Comparison of ENCODE assay signal across 22 cellular contexts in the genomic region with DNA sequence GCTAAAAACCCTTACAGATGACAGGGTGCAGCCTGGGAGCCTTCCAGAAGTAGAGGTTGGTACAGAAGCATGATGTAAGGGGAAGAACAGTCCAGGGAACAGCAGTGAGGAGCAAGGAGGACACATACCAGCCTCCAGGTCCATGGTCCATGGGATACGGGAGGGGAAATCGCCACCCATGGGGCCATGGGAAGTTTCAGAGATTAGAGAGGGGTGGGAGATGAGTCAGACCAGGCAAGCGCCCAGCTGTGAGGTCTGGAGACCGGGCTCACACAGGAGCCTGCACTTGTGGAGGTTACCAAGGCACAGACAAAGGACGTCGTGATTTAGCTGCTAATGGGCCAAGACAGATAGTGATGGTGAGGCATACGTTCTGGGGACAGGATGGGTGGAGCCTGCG. TPM values are rescaled to one million over a fixed set of nuclear protein-coding genes. Genes with fewer than 3 reads are reported as not detected.
DNase-seq lines count a peak whose midpoint lies in the region; ATAC-seq, FAIRE-seq and TF ChIP-seq lines count a peak whose summit lies in the region.
"Had no signal": no experiment of that assay in that cellular context is flagged by ENCODE, and none has a peak within 500 bp of the region (broad histone marks: within the 10 kb centered on the region; RNA-seq: fewer than 3 reads in every experiment).

No MANE protein-coding gene starts in this region.

- H3K9me3 ChIP-seq in K562 (replicated peaks; ENCODE audit: control insufficient read depth, insufficient read depth, low read depth, low read length), result no peaks in the 10 kb centered on the region

- intact Hi-C loops in K562 (cut with micrococcal nuclease), result no loop called here

- no peak overlapping the region for H3K9ac ChIP-seq in K562 (ENCODE audit: insufficient read depth in 1 of 2, low read depth in 2 of 2, low read length in 2 of 2)
- H3K9ac ChIP-seq: KMS-11 had no signal

- H3K4me3 ChIP-seq in ACC112 (ENCODE audit: low read depth, low read length) (no peak overlapping the region), K562 (no peak overlapping the region)

- CTCF ChIA-PET in K562 (lab: Yijun Ruan, JAX; ENCODE audit: low intra/inter-chr PET ratio), result no interaction called here

- in situ Hi-C loops in K562 (cut with MboI), result no loop called here

- TF ChIP-seq RAD21 in K562 (CRISPR knock-in tag; conservative IDR thresholded peaks at IDR 0.05 in 1 of 2, IDR thresholded peaks at IDR 0.05 in 1 of 2), result no peak

- H3K4me1 ChIP-seq in ACC112 (ENCODE audit: control insufficient read depth, insufficient read depth, low read length, unreplicated experiment) (peaks cover 38% of the 10 kb centered on the region), K562 (replicated peaks in 1 of 2; ENCODE audit: control insufficient read depth in 2 of 2, insufficient read depth in 2 of 2, low read length in 2 of 2) (peaks cover 0 to 22% of the 10 kb centered on the region in 2 experiments; a peak in 2 of 5 replicates)

- peaks cover 17% of the 10 kb centered on the region for H3K27me3 Mint-ChIP-seq in HFFc6 (ENCODE audit: insufficient read depth)
- H3K27me3 Mint-ChIP-seq in immature natural killer cell (ENCODE audit: low read depth in 3 of 3), result peaks cover 4 to 9% (median 8%) of the 10 kb centered on the region in 3 donors
- H3K27me3 Mint-ChIP-seq: naive thymus-derived CD8-positive, alpha-beta T cell; stimulated activated naive CD8-positive, alpha-beta T cell treated with anti-CD3 and anti-CD28 coated beads, Interleukin-15, Interleukin-2, amounts not matched to agents 100 ng/mL and 50 ng/mL, for 24 hours had no signal

- TF ChIP-seq EP300 in K562 (IDR thresholded peaks at IDR 0.05; ENCODE audit: low read length), result no peak

- ATAC-seq in K562 (no peak), HG02973 (IDR thresholded peaks at IDR 0.05; ENCODE audit: unreplicated experiment) (no peak)
- ATAC-seq: naive thymus-derived CD8-positive, alpha-beta T cell had no signal

- peaks cover 7% of the 10 kb centered on the region; the same call in 1 of the 2 replicates for H4K20me1 ChIP-seq in K562 (replicated peaks; ENCODE audit: control insufficient read depth, insufficient read depth, low read length)

- H3K36me3 Mint-ChIP-seq in HFFc6 (ENCODE audit: low read depth), result peaks cover 70% of the 10 kb centered on the region
- H3K36me3 Mint-ChIP-seq in immature natural killer cell, result no peaks in the 10 kb centered on the region
- H3K36me3 Mint-ChIP-seq: naive thymus-derived CD8-positive, alpha-beta T cell had no signal

- H3K27ac Mint-ChIP-seq in HFFc6 (peak overlapping the region; percentile 92), immature natural killer cell (no peak overlapping the region)
- H3K27ac Mint-ChIP-seq: stimulated activated naive CD8-positive, alpha-beta T cell treated with anti-CD3 and anti-CD28 coated beads, Interleukin-15, Interleukin-2, amounts not matched to agents 100 ng/mL and 50 ng/mL, for 24 hours had no signal

- H3K36me3 ChIP-seq in ACC112 (ENCODE audit: insufficient read depth, low read length) (peaks cover 60% of the 10 kb centered on the region), K562 (ENCODE audit: control insufficient read depth, insufficient read depth, low read length) (no peaks in the 10 kb centered on the region)

- peaks cover 59% of the 10 kb centered on the region for H3K4me1 Mint-ChIP-seq in HFFc6 (ENCODE audit: low read depth)
- no peaks in the 10 kb centered on the region for H3K4me1 Mint-ChIP-seq in immature natural killer cell
- H3K4me1 Mint-ChIP-seq: naive thymus-derived CD8-positive, alpha-beta T cell had no signal

- DNase-seq in HFFc6, result no peak
- peak in 1 of 4 experiments; percentile 30 for DNase-seq in K562 (ENCODE audit: extremely low read depth in 1 of 4, low spot score in 3 of 4)
- DNase-seq in iris pigment epithelial cell (ENCODE audit: low read depth), result peak; percentile 33
- DNase-seq in stimulated activated CD4-positive, alpha-beta T cell treated with anti-CD3 and anti-CD28 coated beads, Interleukin-4, amount 100 ng/mL, for 24 hours, result no peak
- no peak for DNase-seq in immature natural killer cell
- no peak for DNase-seq in DMS 273 (lab: John Stamatoyannopoulos, UW; ENCODE audit: unreplicated experiment)
- DNase-seq: activated CD4-positive, alpha-beta T cell treated with anti-CD3 and anti-CD28 coated beads, Interleukin-2, amount 50 U/mL, for 1 hour; activated CD8-positive, alpha-beta memory T cell treated with anti-CD3 and anti-CD28 coated beads, Interleukin-2, amount 50 U/mL, for 48 hours; activated gamma-delta T cell; amniotic stem cell; hippocampal formation; kidney; naive thymus-derived CD8-positive, alpha-beta T cell; NCI-H1048; NCI-H2081; NCI-H446 had no signal

- peak overlapping the region; percentile 25 for H3K4me3 Mint-ChIP-seq in HFFc6
- H3K4me3 Mint-ChIP-seq in immature natural killer cell, result no peak overlapping the region
- H3K4me3 Mint-ChIP-seq: naive thymus-derived CD8-positive, alpha-beta T cell; stimulated activated naive CD8-positive, alpha-beta T cell treated with anti-CD3 and anti-CD28 coated beads, Interleukin-15, Interleukin-2, amounts not matched to agents 100 ng/mL and 50 ng/mL, for 24 hours had no signal

- POLR2A ChIA-PET in K562 (lab: Yijun Ruan, JAX), result interaction anchor here (0.7 kb wide), 1 partner anchor 125 kb away, joined by 4 read pairs; no protein-coding TSS in a partner anchor

- H3K9me1 ChIP-seq in K562 (ENCODE audit: control insufficient read depth, insufficient read depth, low read length), result no peaks in the 10 kb centered on the region

- H3K27ac ChIP-seq in ACC112 (ENCODE audit: low read depth, low read length) (peak overlapping the region; percentile 62), K562 (ENCODE audit: extremely low read depth, low read depth, low read length) (no peak overlapping the region)
- H3K27ac ChIP-seq: KMS-11 had no signal

- TF ChIP-seq CTCF in HFFc6 (IDR thresholded peaks at IDR 0.05) (no peak), K562 (IDR thresholded peaks at IDR 0.05 in 2 of 3, conservative IDR thresholded peaks at IDR 0.05 in 1 of 3; ENCODE audit: insufficient read depth in 2 of 3, low read depth in 1 of 3, low read length in 3 of 3) (no peak)

- H3K79me2 ChIP-seq in ACC112 (ENCODE audit: control insufficient read depth, insufficient read depth, low read length, unreplicated experiment) (peaks cover 3% of the 10 kb centered on the region), K562 (ENCODE audit: control insufficient read depth, insufficient read depth, low read length) (no peaks in the 10 kb centered on the region)

- 3% methylated on average over 8 of the region's 8 CpGs for WGBS in K562 (ENCODE audit: insufficient coverage, low coverage, missing lambda C conversion rate)

- H3K9me3 Mint-ChIP-seq in HFFc6 (no peaks in the 10 kb centered on the region), immature natural killer cell (no peaks in the 10 kb centered on the region)
- H3K9me3 Mint-ChIP-seq: naive thymus-derived CD8-positive, alpha-beta T cell; stimulated activated naive CD8-positive, alpha-beta T cell treated with anti-CD3 and anti-CD28 coated beads, Interleukin-15, Interleukin-2, amounts not matched to agents 100 ng/mL and 50 ng/mL, for 24 hours had no signal

- H3K4me2 ChIP-seq in K562 (ENCODE audit: insufficient read depth, low read length), result no peak overlapping the region
- H3K4me2 ChIP-seq: KMS-11 had no signal

- H3K27me3 ChIP-seq in ACC112 (ENCODE audit: insufficient read depth, low read length), result no peaks in the 10 kb centered on the region
- peaks cover 28 to 69% of the 10 kb centered on the region in 2 experiments; a peak in 4 of 5 replicates for H3K27me3 ChIP-seq in K562 (ENCODE audit: control insufficient read depth in 2 of 2, insufficient read depth in 2 of 2, low read length in 2 of 2)

- H2AFZ ChIP-seq in ACC112 (ENCODE audit: low read length, unreplicated experiment), result no peak overlapping the region
- no peak overlapping the region for H2AFZ ChIP-seq in K562 (ENCODE audit: low read depth, low read length)

- FAIRE-seq in K562 (lab: Jason Lieb, UNC), result no peak
- FAIRE-seq: kidney, urothelium cell line had no signal

- BruUV-seq in K562 (replicated peaks; lab: Mats Ljungman, UMichigan), result no TSS peak

- no peak for TF ChIP-seq POLR2A in K562 (conservative IDR thresholded peaks at IDR 0.05)

RNA-seq across cellular contexts. Expression of a gene that starts 17.5 kb away (rescaled TPM):
- total RNA-seq in HFFc6 (2021; fragmentation: NEBNext Ultra II Directional; extraction: Animal tissue kit (Norgen Biotek cat#: 25700)), result not detected
- not detected in 2 replicates for total RNA-seq in K562 (2011; cell fraction: chromatin; rRNA removed; ENCODE audit: low replicate concordance)
- total RNA-seq in K562 (2011; cell fraction: nucleolus; rRNA removed), result not detected in 2 replicates
- total RNA-seq in K562 (2011; cell fraction: nucleoplasm; rRNA removed), result not detected in 2 replicates
- total RNA-seq in K562 (2014; rRNA removed), result not detected in 2 replicates
- not detected in 2 replicates for total RNA-seq in K562 (2014; rRNA removed; fragmentation: Illumina TruSeq; extraction: Trizol)
- total RNA-seq in K562 (2015; rRNA removed; fragmentation: Illumina TruSeq; extraction: Trizol), result not detected in 2 replicates
- total RNA-seq in K562 (2021), result not detected in 2 replicates
- polyA plus RNA-seq in K562 (2011; rRNA removed), result not detected in 2 replicates
- not detected in 2 replicates for polyA plus RNA-seq in K562 (2011; cell fraction: cytosol; rRNA removed)
- polyA plus RNA-seq in K562 (2011; cell fraction: nucleus; rRNA removed), result not detected in 2 replicates
- not detected in 2 replicates for polyA plus RNA-seq in K562 (2012)
- polyA plus RNA-seq in K562 (2014; fragmentation: Illumina TruSeq; extraction: Trizol), result not detected in 2 replicates
- not detected for polyA plus RNA-seq in K562 (2014; fragmentation: Nextera tagmentation; extraction: Ambion mirVana)
- not detected in 2 replicates for polyA plus RNA-seq in K562 (2014; rRNA removed)
- not detected in 2 replicates for polyA minus RNA-seq in K562 (2011; rRNA and poly(A)+ RNA removed)
- not detected in 2 replicates for polyA minus RNA-seq in K562 (2011; cell fraction: cytosol; rRNA and poly(A)+ RNA removed)
- polyA minus RNA-seq in K562 (2011; cell fraction: nucleus; rRNA and poly(A)+ RNA removed), result not detected in 2 replicates
- polyA plus RNA-seq in immature natural killer cell, result not detected
- total RNA-seq: kidney; naive thymus-derived CD8-positive, alpha-beta T cell had no signal
- polyA plus RNA-seq: naive thymus-derived CD8-positive, alpha-beta T cell had no signal

RNA-seq across cellular contexts. Expression of a gene that starts 36.7 kb away (rescaled TPM):
- total RNA-seq in HFFc6 (2021; fragmentation: NEBNext Ultra II Directional; extraction: Animal tissue kit (Norgen Biotek cat#: 25700)), result 100 to 1,000 TPM; 187 to 332 (median 201) TPM
- 2.3 and 6.7 TPM in 2 replicates for total RNA-seq in K562 (2011; cell fraction: chromatin; rRNA removed; ENCODE audit: low replicate concordance)
- total RNA-seq in K562 (2011; cell fraction: nucleolus; rRNA removed), result 1.8 and 3.5 TPM in 2 replicates
- total RNA-seq in K562 (2011; cell fraction: nucleoplasm; rRNA removed), result 2.2 and 5.4 TPM in 2 replicates
- total RNA-seq in K562 (2014; rRNA removed) (0.18 and 0.29 TPM in 2 replicates), K562 (2014; rRNA removed; fragmentation: Illumina TruSeq; extraction: Trizol) (0.03 and 0.04 TPM in 2 replicates), K562 (2015; rRNA removed; fragmentation: Illumina TruSeq; extraction: Trizol) (0.11 and 0.36 TPM in 2 replicates), K562 (2021) (0.64 and 1.1 TPM in 2 replicates)
- polyA plus RNA-seq in K562 (2011; rRNA removed) (0.28 and 0.45 TPM in 2 replicates), K562 (2014; fragmentation: Illumina TruSeq; extraction: Trizol) (0.13 and 0.15 TPM in 2 replicates), K562 (2014; fragmentation: Nextera tagmentation; extraction: Ambion mirVana) (not detected), K562 (2014; rRNA removed) (0.19 and 0.45 TPM in 2 replicates), immature natural killer cell (under 1 TPM in 2 of 3 donors, not detected in 1; 0.08 to 0.22 TPM)
- polyA plus RNA-seq in K562 (2011; cell fraction: cytosol; rRNA removed), result 0.27 and 0.66 TPM in 2 replicates
- 1.5 and 1.9 TPM in 2 replicates for polyA plus RNA-seq in K562 (2011; cell fraction: nucleus; rRNA removed)
- 0.33 and 1.8 TPM in 2 replicates for polyA plus RNA-seq in K562 (2012)
- 1.9 and 2.0 TPM in 2 replicates for polyA minus RNA-seq in K562 (2011; rRNA and poly(A)+ RNA removed)
- polyA minus RNA-seq in K562 (2011; cell fraction: cytosol; rRNA and poly(A)+ RNA removed), result 2.4 and 4.2 TPM in 2 replicates
- polyA minus RNA-seq in K562 (2011; cell fraction: nucleus; rRNA and poly(A)+ RNA removed), result 0.40 and 2.8 TPM in 2 replicates

RNA-seq across cellular contexts. Expression of a gene that starts 51.6 kb away (rescaled TPM):
- total RNA-seq in HFFc6 (2021; fragmentation: NEBNext Ultra II Directional; extraction: Animal tissue kit (Norgen Biotek cat#: 25700)), result 1 to 10 TPM; 2.9 to 8.2 (median 3.9) TPM
- total RNA-seq in K562 (2011; cell fraction: chromatin; rRNA removed; ENCODE audit: low replicate concordance), result 1.7 and 4.4 TPM in 2 replicates
- 4.7 and 5.7 TPM in 2 replicates for total RNA-seq in K562 (2011; cell fraction: nucleolus; rRNA removed)
- total RNA-seq in K562 (2011; cell fraction: nucleoplasm; rRNA removed), result 5.1 and 6.6 TPM in 2 replicates
- total RNA-seq in K562 (2014; rRNA removed) (1.0 and 1.4 TPM in 2 replicates), K562 (2014; rRNA removed; fragmentation: Illumina TruSeq; extraction: Trizol) (0.22 TPM in 1 of 2 replicates, not detected in the other), K562 (2015; rRNA removed; fragmentation: Illumina TruSeq; extraction: Trizol) (0.19 TPM in 1 of 2 replicates, not detected in the other), K562 (2021) (2.2 and 2.7 TPM in 2 replicates)
- polyA plus RNA-seq in K562 (2011; rRNA removed) (0.49 and 1.7 TPM in 2 replicates), K562 (2014; fragmentation: Illumina TruSeq; extraction: Trizol) (1.1 and 1.9 TPM in 2 replicates), K562 (2014; fragmentation: Nextera tagmentation; extraction: Ambion mirVana) (not detected), K562 (2014; rRNA removed) (1.1 and 1.3 TPM in 2 replicates), immature natural killer cell (not detected)
- 0.59 and 0.91 TPM in 2 replicates for polyA plus RNA-seq in K562 (2011; cell fraction: cytosol; rRNA removed)
- 2.4 and 3.4 TPM in 2 replicates for polyA plus RNA-seq in K562 (2011; cell fraction: nucleus; rRNA removed)
- polyA plus RNA-seq in K562 (2012), result 2.7 and 7.2 TPM in 2 replicates
- 0.30 TPM in 1 of 2 replicates, not detected in the other for polyA minus RNA-seq in K562 (2011; rRNA and poly(A)+ RNA removed)
- 3.2 and 4.1 TPM in 2 replicates for polyA minus RNA-seq in K562 (2011; cell fraction: cytosol; rRNA and poly(A)+ RNA removed)
- 0.67 and 1.00 TPM in 2 replicates for polyA minus RNA-seq in K562 (2011; cell fraction: nucleus; rRNA and poly(A)+ RNA removed)
- total RNA-seq: skeletal muscle tissue had no signal
- polyA plus RNA-seq: naive thymus-derived CD8-positive, alpha-beta T cell had no signal

RNA-seq across cellular contexts. Expression of a gene that starts 53.8 kb away (rescaled TPM):
- total RNA-seq in HFFc6 (2021; fragmentation: NEBNext Ultra II Directional; extraction: Animal tissue kit (Norgen Biotek cat#: 25700)), result 100 to 1,000 TPM in 1 of 6 experiments, 10 to 100 TPM in 5; 83.7 to 102 (median 93.5) TPM
- total RNA-seq in K562 (2011; cell fraction: chromatin; rRNA removed; ENCODE audit: low replicate concordance), result 105 and 231 TPM in 2 replicates
- 112 and 138 TPM in 2 replicates for total RNA-seq in K562 (2011; cell fraction: nucleolus; rRNA removed)
- 110 and 156 TPM in 2 replicates for total RNA-seq in K562 (2011; cell fraction: nucleoplasm; rRNA removed)
- total RNA-seq in K562 (2014; rRNA removed) (20.8 and 28.2 TPM in 2 replicates), K562 (2014; rRNA removed; fragmentation: Illumina TruSeq; extraction: Trizol) (17.1 and 18.6 TPM in 2 replicates), K562 (2015; rRNA removed; fragmentation: Illumina TruSeq; extraction: Trizol) (24.9 and 26.5 TPM in 2 replicates), K562 (2021) (32.7 and 38.4 TPM in 2 replicates)
- polyA plus RNA-seq in K562 (2011; rRNA removed) (40.1 and 60.0 TPM in 2 replicates), K562 (2014; fragmentation: Illumina TruSeq; extraction: Trizol) (48.2 and 49.5 TPM in 2 replicates), K562 (2014; fragmentation: Nextera tagmentation; extraction: Ambion mirVana) (1 to 10 TPM; 2.4 to 4.3 TPM), K562 (2014; rRNA removed) (37.9 and 38.4 TPM in 2 replicates), immature natural killer cell (10 to 100 TPM; 71.1 to 94.0 (median 89.1) TPM)
- polyA plus RNA-seq in K562 (2011; cell fraction: cytosol; rRNA removed), result 48.3 and 61.6 TPM in 2 replicates
- polyA plus RNA-seq in K562 (2011; cell fraction: nucleus; rRNA removed), result 178 and 185 TPM in 2 replicates
- polyA plus RNA-seq in K562 (2012), result 44.3 and 71.7 TPM in 2 replicates
- polyA minus RNA-seq in K562 (2011; rRNA and poly(A)+ RNA removed), result 25.6 and 31.5 TPM in 2 replicates
- 18.7 and 19.9 TPM in 2 replicates for polyA minus RNA-seq in K562 (2011; cell fraction: cytosol; rRNA and poly(A)+ RNA removed)
- 30.0 and 42.1 TPM in 2 replicates for polyA minus RNA-seq in K562 (2011; cell fraction: nucleus; rRNA and poly(A)+ RNA removed)

Comparison
In these comparisons a context has a peak if more than half of its experiments do, and no peak if none do; other contexts are left out.
1. RNA of a gene that starts 36.7 kb away (total RNA-seq): 187 to 332 TPM in HFFc6; 0.03 to 6.7 TPM in K562; every median in the first group is over 10 times any median in the second.